23 cellular contexts compared by ENCODE assay signal in the genomic region with DNA sequence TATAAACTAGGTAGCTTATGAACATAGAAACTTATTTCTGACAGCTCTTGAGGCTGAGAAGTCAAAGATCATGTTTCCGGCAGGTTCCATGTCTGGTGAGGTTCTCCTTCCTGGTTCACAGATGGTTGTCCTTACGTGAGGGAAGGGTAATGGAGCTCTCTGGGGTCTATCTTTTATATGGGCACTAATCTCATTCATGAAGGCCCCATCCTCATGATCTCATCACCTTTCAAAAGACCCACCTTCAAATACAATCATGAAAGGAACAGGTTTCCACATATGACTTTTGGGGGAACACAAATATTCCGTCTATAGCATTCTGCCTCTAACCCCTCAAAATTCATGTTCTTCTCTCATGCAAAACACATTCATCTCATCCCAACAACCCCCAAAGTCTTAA.
"Had no signal": no experiment of that assay in that cellular context is flagged by ENCODE, and none has a peak within 500 bp of the region (broad histone marks: within the 10 kb centered on the region; RNA-seq: fewer than 3 reads in every experiment).

No MANE protein-coding gene starts in this region.

- DNase-seq: activated CD4-positive, alpha-beta memory T cell treated with anti-CD3 and anti-CD28 coated beads, Interleukin-2, amount 10 ng/mL, durations not matched to agents 7 days and 5 days; activated CD4-positive, alpha-beta T cell treated with anti-CD3 and anti-CD28 coated beads, Interleukin-2, amount 10 ng/mL, durations not matched to agents 24 days and 14 days; activated gamma-delta T cell; activated naive CD4-positive, alpha-beta T cell treated with anti-CD3 and anti-CD28 coated beads, Interleukin-2, amount 50 U/mL, for 16 hours; activated naive CD8-positive, alpha-beta T cell treated with anti-CD3 and anti-CD28 coated beads, Interleukin-2, amount 50 U/mL, for 24 hours; activated T-cell treated with anti-CD3 and anti-CD28 coated beads for 4 hours; anterior cingulate cortex; body of pancreas; endodermal cell; heart right ventricle; left ventricle myocardium inferior; mammary epithelial cell; midbrain; nephron progenitor cell; pancreas; stimulated activated CD4-positive, alpha-beta T cell treated with anti-CD3 and anti-CD28 coated beads, Interleukin-15, amount 100 ng/mL, for 24 hours; upper lobe of left lung had no signal

- H3K9me3 ChIP-seq: body of pancreas, heart right ventricle, left ventricle myocardium inferior, pancreas, thoracic aorta, upper lobe of left lung had no signal

- H3K27me3 ChIP-seq: body of pancreas, cardiac muscle cell, heart right ventricle, pancreas, upper lobe of left lung had no signal

- H3K27me3 Mint-ChIP-seq: activated naive CD8-positive, alpha-beta T cell treated with anti-CD3 and anti-CD28 coated beads, Interleukin-2, amount 50 U/mL, for 24 hours had no signal

- H3K36me3 ChIP-seq: cardiac muscle cell, heart right ventricle, left ventricle myocardium inferior, pancreas, thoracic aorta, upper lobe of left lung had no signal

- H3K4me3 Mint-ChIP-seq: activated CD4-positive, alpha-beta memory T cell treated with anti-CD3 and anti-CD28 coated beads, Interleukin-2, amount 10 ng/mL, durations not matched to agents 7 days and 5 days; activated CD4-positive, alpha-beta T cell treated with anti-CD3 and anti-CD28 coated beads, Interleukin-2, amount 10 ng/mL, durations not matched to agents 24 days and 14 days; activated naive CD8-positive, alpha-beta T cell treated with anti-CD3 and anti-CD28 coated beads, Interleukin-2, amount 50 U/mL, for 24 hours; activated T-helper 1 cell treated with anti-CD3 and anti-CD28 coated beads, Interleukin-12 subunit alpha, Interleukin-12 subunit beta, Interleukin-2, Interleukin-4 antibody, amounts not matched to agents 30 ng/mL and 10 ng/mL and 1 ng/mL, durations not matched to agents 14 hours and 24 hours and 36 hours; endodermal cell; stimulated activated memory B cell treated with anti-CD40 and anti-IgM and Interleukin-4, amounts not matched to agents 10 μg/mL and 1 μg/mL and 100 μg/mL, for 72 hours had no signal

- H3K4me1 Mint-ChIP-seq: activated CD4-positive, alpha-beta memory T cell treated with anti-CD3 and anti-CD28 coated beads, Interleukin-2, amount 10 ng/mL, durations not matched to agents 7 days and 5 days; activated CD4-positive, alpha-beta T cell treated with anti-CD3 and anti-CD28 coated beads, Interleukin-2, amount 10 ng/mL, durations not matched to agents 24 days and 14 days; activated naive CD8-positive, alpha-beta T cell treated with anti-CD3 and anti-CD28 coated beads, Interleukin-2, amount 50 U/mL, for 24 hours; stimulated activated memory B cell treated with anti-CD40 and anti-IgM and Interleukin-4, amounts not matched to agents 10 μg/mL and 1 μg/mL and 100 μg/mL, for 72 hours had no signal

- H3K4me2 ChIP-seq: smooth muscle cell had no signal

- H3K9me3 Mint-ChIP-seq: activated CD4-positive, alpha-beta memory T cell treated with anti-CD3 and anti-CD28 coated beads, Interleukin-2, amount 10 ng/mL, durations not matched to agents 7 days and 5 days; activated CD4-positive, alpha-beta T cell treated with anti-CD3 and anti-CD28 coated beads, Interleukin-2, amount 10 ng/mL, durations not matched to agents 24 days and 14 days; activated naive CD8-positive, alpha-beta T cell treated with anti-CD3 and anti-CD28 coated beads, Interleukin-2, amount 50 U/mL, for 24 hours; activated T-helper 1 cell treated with anti-CD3 and anti-CD28 coated beads, Interleukin-12 subunit alpha, Interleukin-12 subunit beta, Interleukin-2, Interleukin-4 antibody, amounts not matched to agents 30 ng/mL and 10 ng/mL and 1 ng/mL, durations not matched to agents 14 hours and 24 hours and 36 hours; endodermal cell had no signal

- H3K4me3 ChIP-seq: body of pancreas, cardiac muscle cell, heart right ventricle, left ventricle myocardium inferior, pancreas, smooth muscle cell, thoracic aorta, upper lobe of left lung had no signal

- H3K27ac ChIP-seq: cardiac muscle cell, epithelial cell of prostate, left ventricle myocardium inferior, upper lobe of left lung had no signal

- H3K27ac Mint-ChIP-seq: activated CD4-positive, alpha-beta memory T cell treated with anti-CD3 and anti-CD28 coated beads, Interleukin-2, amount 10 ng/mL, durations not matched to agents 7 days and 5 days; activated CD4-positive, alpha-beta T cell treated with anti-CD3 and anti-CD28 coated beads, Interleukin-2, amount 10 ng/mL, durations not matched to agents 24 days and 14 days; activated naive CD8-positive, alpha-beta T cell treated with anti-CD3 and anti-CD28 coated beads, Interleukin-2, amount 50 U/mL, for 24 hours; activated T-helper 1 cell treated with anti-CD3 and anti-CD28 coated beads, Interleukin-12 subunit alpha, Interleukin-12 subunit beta, Interleukin-2, Interleukin-4 antibody, amounts not matched to agents 30 ng/mL and 10 ng/mL and 1 ng/mL, durations not matched to agents 14 hours and 24 hours and 36 hours; endodermal cell; stimulated activated memory B cell treated with anti-CD40 and anti-IgM and Interleukin-4, amounts not matched to agents 10 μg/mL and 1 μg/mL and 100 μg/mL, for 72 hours had no signal

- H3K36me3 Mint-ChIP-seq: stimulated activated memory B cell treated with anti-CD40 and anti-IgM and Interleukin-4, amounts not matched to agents 10 μg/mL and 1 μg/mL and 100 μg/mL, for 72 hours had no signal
